In genomic region chr16:22711847-22712246, GRCh38 we compare ENCODE assay signal across 28 cellular contexts.
"Had no signal": no experiment of that assay in that cellular context is flagged by ENCODE, and none has a peak within 500 bp of the region (broad histone marks: within the 10 kb centered on the region; RNA-seq: fewer than 3 reads in every experiment).

No MANE protein-coding gene starts in this region.

- H3K36me3 ChIP-seq: left ventricle myocardium inferior, pancreas, prostate gland, stomach, suprapubic skin, thoracic aorta, tibial artery, upper lobe of right lung, uterus had no signal

- H3K36me3 Mint-ChIP-seq: mesothelial cell of epicardium, natural killer cell had no signal

- H3K27ac ChIP-seq: left ventricle myocardium inferior, pancreas, prostate gland, skin epidermis, stomach, suprapubic skin, thoracic aorta, tibial artery, upper lobe of right lung, uterus had no signal

- H3K4me1 Mint-ChIP-seq: mesothelial cell of epicardium; naive B cell; natural killer cell; stimulated activated naive B cell treated with anti-CD40 and anti-IgM and Interleukin-4, amounts not matched to agents 10 μg/mL and 1 μg/mL and 100 μg/mL, for 72 hours had no signal

- DNase-seq: hypothalamus; islet precursor cell; left ventricle myocardium inferior; mesendoderm; naive B cell; natural killer cell; nucleus accumbens; pancreas; posterior cingulate gyrus; retina; right cardiac atrium; stimulated activated CD4-positive, alpha-beta T cell treated with anti-CD3 and anti-CD28 coated beads, Interleukin-12 subunit alpha, Interleukin-12 subunit beta, amount 100 ng/mL, for 4 hours; stimulated activated CD4-positive, alpha-beta T cell treated with anti-CD3 and anti-CD28 coated beads, Interleukin-15, amount 100 ng/mL, for 24 hours; stimulated activated CD4-positive, alpha-beta T cell treated with anti-CD3 and anti-CD28 coated beads, Interleukin-2, amount 100 ng/mL, for 24 hours; stimulated activated CD4-positive, alpha-beta T cell treated with anti-CD3 and anti-CD28 coated beads, Interleukin-4, amount 100 ng/mL, for 1 hour; stimulated activated naive B cell treated with anti-CD40 and anti-IgM and Interleukin-4, amounts not matched to agents 10 μg/mL and 1 μg/mL and 100 μg/mL, for 72 hours; stimulated activated naive CD8-positive, alpha-beta T cell treated with anti-CD3 and anti-CD28 coated beads, Interleukin-15, Interleukin-2, amounts not matched to agents 100 U/mL and 50 U/mL, for 24 hours; stomach; tibial artery; trophoblast cell; upper lobe of right lung; uterus had no signal

- H3K4me3 Mint-ChIP-seq: mesothelial cell of epicardium; naive B cell; natural killer cell; stimulated activated naive B cell treated with anti-CD40 and anti-IgM and Interleukin-4, amounts not matched to agents 10 μg/mL and 1 μg/mL and 100 μg/mL, for 72 hours had no signal

- H3K4me1 ChIP-seq: left ventricle myocardium inferior, pancreas, prostate gland, stomach, suprapubic skin, tibial artery, upper lobe of right lung, uterus had no signal

- H3K27ac Mint-ChIP-seq: mesothelial cell of epicardium; naive B cell; natural killer cell; stimulated activated naive B cell treated with anti-CD40 and anti-IgM and Interleukin-4, amounts not matched to agents 10 μg/mL and 1 μg/mL and 100 μg/mL, for 72 hours had no signal

- H3K4me3 ChIP-seq: left ventricle myocardium inferior, lung, pancreas, prostate gland, skin epidermis, stomach, suprapubic skin, thoracic aorta, tibial artery, upper lobe of right lung, uterus had no signal

- H3K9me3 ChIP-seq: pancreas, prostate gland, suprapubic skin, uterus had no signal
